Comparison of ENCODE assay signal across 1 cellular context in genomic region chr17:51118330-51119195, GRCh38.
TF ChIP-seq lines count a peak whose summit lies in the region.

No MANE protein-coding gene starts in this region.

TF ChIP-seq in K562, 482 proteins besides CTCF, POLR2A, EP300 and RAD21 (continued from another document):
- TF ChIP-seq, protein P1, sequence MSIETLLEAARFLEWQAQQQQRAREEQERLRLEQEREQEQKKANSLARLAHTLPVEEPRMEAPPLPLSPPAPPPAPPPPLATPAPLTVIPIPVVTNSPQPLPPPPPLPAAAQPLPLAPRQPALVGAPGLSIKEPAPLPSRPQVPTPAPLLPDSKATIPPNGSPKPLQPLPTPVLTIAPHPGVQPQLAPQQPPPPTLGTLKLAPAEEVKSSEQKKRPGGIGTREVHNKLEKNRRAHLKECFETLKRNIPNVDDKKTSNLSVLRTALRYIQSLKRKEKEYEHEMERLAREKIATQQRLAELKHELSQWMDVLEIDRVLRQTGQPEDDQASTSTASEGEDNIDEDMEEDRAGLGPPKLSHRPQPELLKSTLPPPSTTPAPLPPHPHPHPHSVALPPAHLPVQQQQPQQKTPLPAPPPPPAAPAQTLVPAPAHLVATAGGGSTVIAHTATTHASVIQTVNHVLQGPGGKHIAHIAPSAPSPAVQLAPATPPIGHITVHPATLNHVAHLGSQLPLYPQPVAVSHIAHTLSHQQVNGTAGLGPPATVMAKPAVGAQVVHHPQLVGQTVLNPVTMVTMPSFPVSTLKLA (conservative IDR thresholded peaks at IDR 0.05) = peak; percentile 81 to 84
- no peak for TF ChIP-seq HMG20B (CRISPR knock-in tag; IDR thresholded peaks at IDR 0.05)
- TF ChIP-seq, protein P2, sequence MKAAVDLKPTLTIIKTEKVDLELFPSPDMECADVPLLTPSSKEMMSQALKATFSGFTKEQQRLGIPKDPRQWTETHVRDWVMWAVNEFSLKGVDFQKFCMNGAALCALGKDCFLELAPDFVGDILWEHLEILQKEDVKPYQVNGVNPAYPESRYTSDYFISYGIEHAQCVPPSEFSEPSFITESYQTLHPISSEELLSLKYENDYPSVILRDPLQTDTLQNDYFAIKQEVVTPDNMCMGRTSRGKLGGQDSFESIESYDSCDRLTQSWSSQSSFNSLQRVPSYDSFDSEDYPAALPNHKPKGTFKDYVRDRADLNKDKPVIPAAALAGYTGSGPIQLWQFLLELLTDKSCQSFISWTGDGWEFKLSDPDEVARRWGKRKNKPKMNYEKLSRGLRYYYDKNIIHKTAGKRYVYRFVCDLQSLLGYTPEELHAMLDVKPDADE (conservative IDR thresholded peaks at IDR 0.05; ENCODE audit: control insufficient read depth, low read depth, low read length) = no peak
- no peak for TF ChIP-seq HES1 (IDR thresholded peaks at IDR 0.05; ENCODE audit: low read depth)
- no peak for TF ChIP-seq NR2C2 (CRISPR knock-in tag; IDR thresholded peaks at IDR 0.05)
- TF ChIP-seq NR2C2 (tag; IDR thresholded peaks at IDR 0.05) = peak; percentile 54
- 0 out of 2 replicates have a peak, but pooled peaks have one; percentile 7 for TF ChIP-seq PKNOX1 (IDR thresholded peaks at IDR 0.05)
- TF ChIP-seq PTBP1 (IDR thresholded peaks at IDR 0.05; ENCODE audit: low read depth, low read length) = no peak
- TF ChIP-seq HMGXB4 (CRISPR knock-in tag; IDR thresholded peaks at IDR 0.05) = no peak
- no peak for TF ChIP-seq MGA (IDR thresholded peaks at IDR 0.05)
- TF ChIP-seq ZNF3 (CRISPR knock-in tag; IDR thresholded peaks at IDR 0.05) = no peak
- peak; percentile 42 to 48; a peak in 2 of 4 replicates for TF ChIP-seq FOXK2 (conservative IDR thresholded peaks at IDR 0.05 in 1 of 2, IDR thresholded peaks at IDR 0.05 in 1 of 2; ENCODE audit: low read depth in 2 of 2)
- peak; percentile 94 for TF ChIP-seq NFIC (IDR thresholded peaks at IDR 0.05)
- no peak for TF ChIP-seq LARP7 (IDR thresholded peaks at IDR 0.05)
- TF ChIP-seq NR2C1 (IDR thresholded peaks at IDR 0.05) = peak; percentile 59
- peak; percentile 45; the same call in 1 of the 2 replicates for TF ChIP-seq NR2C1 (tag; IDR thresholded peaks at IDR 0.05)
- TF ChIP-seq HDAC1 (IDR thresholded peaks at IDR 0.05) = peak in 1 of 2 experiments; percentile 45; a peak in 1 of 4 replicates
- no peak for TF ChIP-seq CBX2 (IDR thresholded peaks at IDR 0.05; ENCODE audit: insufficient read depth, low read length, poor library complexity, severe bottlenecking)
- no peak for TF ChIP-seq MAFF (IDR thresholded peaks at IDR 0.05; ENCODE audit: low read length)
- TF ChIP-seq MXI1 (IDR thresholded peaks at IDR 0.05; ENCODE audit: low read depth, low read length) = 0 out of 2 replicates have a peak, but pooled peaks have one; percentile 55
- TF ChIP-seq BHLHE40 (IDR thresholded peaks at IDR 0.05; ENCODE audit: low read length) = peak; percentile 88
- TF ChIP-seq ZBTB26 (CRISPR knock-in tag; IDR thresholded peaks at IDR 0.05) = no peak
- TF ChIP-seq SIN3A (IDR thresholded peaks at IDR 0.05; ENCODE audit: borderline replicate concordance in 2 of 2, control insufficient read depth in 1 of 2, low read depth in 2 of 2, low read length in 2 of 2) = peak in 1 of 2 experiments; percentile 66; a peak in 1 of 4 replicates
- TF ChIP-seq FIP1L1 (IDR thresholded peaks at IDR 0.05; ENCODE audit: low read depth, low read length, poor library complexity, severe bottlenecking) = no peak
- TF ChIP-seq NCOA2 (IDR thresholded peaks at IDR 0.05; ENCODE audit: partially characterized antibody in 2 of 2) = no peak
